In genomic region chr7:116862234-116863167, GRCh38 we compare ENCODE assay signal across 1 cellular context.
TF ChIP-seq lines count a peak whose summit lies in the region.

TSS of gene CAPZA2 (plus strand) at chr7:116862587. CDS start at chr7:116862612, 25 bp downstream.

TF ChIP-seq in HEK293, 187 proteins besides CTCF, POLR2A, EP300 and RAD21 (continued from another document and continues in another):
- TF ChIP-seq PRDM4 (tag by site-specific recombination; IDR thresholded peaks at IDR 0.05), result no peak
- no peak for TF ChIP-seq IKZF3 (tag by site-specific recombination; IDR thresholded peaks at IDR 0.05)
- TF ChIP-seq OSR2 (tag by site-specific recombination; IDR thresholded peaks at IDR 0.05), result 0 out of 2 replicates have a peak, but pooled peaks have one; percentile 15
- TF ChIP-seq ZNF335 (tag by site-specific recombination; conservative IDR thresholded peaks at IDR 0.05), result peak; percentile 99
- TF ChIP-seq ZNF16 (tag by site-specific recombination; IDR thresholded peaks at IDR 0.05; ENCODE audit: low read depth), result no peak
- peak; percentile 60 for TF ChIP-seq SP2 (tag by site-specific recombination; IDR thresholded peaks at IDR 0.05)
- no peak for TF ChIP-seq MZF1 (tag by site-specific recombination; IDR thresholded peaks at IDR 0.05; ENCODE audit: borderline replicate concordance)
- TF ChIP-seq ZNF37A (tag by site-specific recombination; IDR thresholded peaks at IDR 0.05), result no peak
- TF ChIP-seq ZNF610 (tag by site-specific recombination; IDR thresholded peaks at IDR 0.05; ENCODE audit: borderline replicate concordance), result no peak
- TF ChIP-seq ZSCAN30 (tag by site-specific recombination; IDR thresholded peaks at IDR 0.05), result no peak
- TF ChIP-seq BCL6B (tag by site-specific recombination; IDR thresholded peaks at IDR 0.05), result no peak
- TF ChIP-seq ZNF513 (tag by site-specific recombination; IDR thresholded peaks at IDR 0.05), result 0 out of 2 replicates have a peak, but pooled peaks have one; percentile 14
- no peak for TF ChIP-seq OVOL3 (tag by site-specific recombination; IDR thresholded peaks at IDR 0.05)
- no peak for TF ChIP-seq TSHZ1 (tag by site-specific recombination; IDR thresholded peaks at IDR 0.05; ENCODE audit: borderline replicate concordance)
- TF ChIP-seq ZNF555 (tag by site-specific recombination; conservative IDR thresholded peaks at IDR 0.05), result no peak
- TF ChIP-seq ZNF664 (tag by site-specific recombination; IDR thresholded peaks at IDR 0.05), result no peak
- TF ChIP-seq PRDM1 (tag by site-specific recombination; IDR thresholded peaks at IDR 0.05), result no peak
- TF ChIP-seq ZSCAN18 (tag by site-specific recombination; IDR thresholded peaks at IDR 0.05), result no peak
- no peak for TF ChIP-seq ZBTB48 (tag by site-specific recombination; IDR thresholded peaks at IDR 0.05)
- no peak for TF ChIP-seq ZNF138 (tag by site-specific recombination; IDR thresholded peaks at IDR 0.05; ENCODE audit: borderline replicate concordance)
- TF ChIP-seq GLIS2 (tag by site-specific recombination; IDR thresholded peaks at IDR 0.05), result no peak; the same call in 1 of the 2 replicates
- no peak for TF ChIP-seq ZNF777 (tag by site-specific recombination; IDR thresholded peaks at IDR 0.05; ENCODE audit: borderline replicate concordance)
- no peak for TF ChIP-seq ZBTB17 (tag by site-specific recombination; IDR thresholded peaks at IDR 0.05)
- peak; percentile 66 for TF ChIP-seq ZNF843 (tag by site-specific recombination; IDR thresholded peaks at IDR 0.05)
- TF ChIP-seq ZNF530 (tag by site-specific recombination; IDR thresholded peaks at IDR 0.05; ENCODE audit: low read depth), result no peak
- TF ChIP-seq KLF16 (tag by site-specific recombination; IDR thresholded peaks at IDR 0.05), result peak; percentile 72
- TF ChIP-seq ZNF175 (tag by site-specific recombination; IDR thresholded peaks at IDR 0.05), result no peak
- TF ChIP-seq ZNF23 (tag by site-specific recombination; IDR thresholded peaks at IDR 0.05; ENCODE audit: borderline replicate concordance), result no peak
- no peak for TF ChIP-seq ZNF416 (tag by site-specific recombination; IDR thresholded peaks at IDR 0.05)
- TF ChIP-seq ZNF423 (tag by site-specific recombination; IDR thresholded peaks at IDR 0.05), result no peak
- 0 out of 2 replicates have a peak, but pooled peaks have one; percentile 24 for TF ChIP-seq ZNF580 (tag by site-specific recombination; IDR thresholded peaks at IDR 0.05)
- TF ChIP-seq HIC1 (tag by site-specific recombination; IDR thresholded peaks at IDR 0.05), result peak; percentile 53; the same call in 1 of the 2 replicates
- peak; percentile 92 for TF ChIP-seq ZBTB26 (tag by site-specific recombination; optimal IDR thresholded peaks at IDR 0.05)
- no peak for TF ChIP-seq ZNF677 (tag by site-specific recombination; IDR thresholded peaks at IDR 0.05)
- TF ChIP-seq ZNF776 (tag by site-specific recombination; IDR thresholded peaks at IDR 0.05; ENCODE audit: borderline replicate concordance), result no peak
- no peak for TF ChIP-seq ZNF510 (tag by site-specific recombination; IDR thresholded peaks at IDR 0.05; ENCODE audit: insufficient replicate concordance)
- TF ChIP-seq HOXC10 (CRISPR knock-in tag; IDR thresholded peaks at IDR 0.05), result no peak
- peak; percentile 83 for TF ChIP-seq SP7 (tag by site-specific recombination; IDR thresholded peaks at IDR 0.05)
- TF ChIP-seq KLF1 (tag by site-specific recombination; IDR thresholded peaks at IDR 0.05), result peak; percentile 58
- peak; percentile 56; the same call in 1 of the 2 replicates for TF ChIP-seq ZNF600 (tag by site-specific recombination; IDR thresholded peaks at IDR 0.05)
- TF ChIP-seq ZNF133 (tag by site-specific recombination; IDR thresholded peaks at IDR 0.05), result no peak
- TF ChIP-seq ZNF248 (tag by site-specific recombination; IDR thresholded peaks at IDR 0.05), result no peak
- TF ChIP-seq ZNF214 (tag by site-specific recombination; IDR thresholded peaks at IDR 0.05; ENCODE audit: borderline replicate concordance), result no peak
- no peak for TF ChIP-seq ZNF585B (tag by site-specific recombination; IDR thresholded peaks at IDR 0.05)
- TF ChIP-seq ZNF501 (tag by site-specific recombination; IDR thresholded peaks at IDR 0.05), result no peak
- no peak for TF ChIP-seq ZNF768 (tag by site-specific recombination; IDR thresholded peaks at IDR 0.05)
- no peak for TF ChIP-seq ZNF223 (tag by site-specific recombination; IDR thresholded peaks at IDR 0.05)
- no peak for TF ChIP-seq ZNF202 (tag by site-specific recombination; IDR thresholded peaks at IDR 0.05; ENCODE audit: borderline replicate concordance)
- TF ChIP-seq ATF2 (tag by site-specific recombination; IDR thresholded peaks at IDR 0.05; ENCODE audit: low read depth), result no peak
- TF ChIP-seq ZSCAN5A (tag by site-specific recombination; IDR thresholded peaks at IDR 0.05), result 0 out of 2 replicates have a peak, but pooled peaks have one; percentile 50
- TF ChIP-seq ZNF544 (tag by site-specific recombination; IDR thresholded peaks at IDR 0.05), result no peak
- TF ChIP-seq SALL2 (tag by site-specific recombination; IDR thresholded peaks at IDR 0.05; ENCODE audit: borderline replicate concordance), result no peak
